In genomic region chr1:6440198-6441126, GRCh38 we compare ENCODE assay signal across 8 cellular contexts. TPM values are rescaled to one million over a fixed set of nuclear protein-coding genes. Genes with fewer than 3 reads are reported as not detected.
DNase-seq lines count a peak whose midpoint lies in the region; ATAC-seq and TF ChIP-seq lines count a peak whose summit lies in the region.

No MANE protein-coding gene starts in this region.

- H3K27ac ChIP-seq in C4-2B = no peak overlapping the region

- ATAC-seq in HG02759 (IDR thresholded peaks at IDR 0.05; ENCODE audit: unreplicated experiment) (peak; percentile 56), left lobe of liver (peak; percentile 73), HG02588 (IDR thresholded peaks at IDR 0.05; ENCODE audit: unreplicated experiment) (no peak), HG03342 (IDR thresholded peaks at IDR 0.05; ENCODE audit: unreplicated experiment) (no peak)

- H3K4me1 Mint-ChIP-seq in T-helper 2 cell treated with Interferon-gamma antibody and Interleukin-4, amounts not matched to agents 5 μg/mL and 100 μg/mL, for 36 hours (ENCODE audit: low read depth) = peaks cover 5% of the 10 kb centered on the region

- no peaks in the 10 kb centered on the region for H3K36me3 Mint-ChIP-seq in T-helper 2 cell treated with Interferon-gamma antibody and Interleukin-4, amounts not matched to agents 5 μg/mL and 100 μg/mL, for 36 hours (ENCODE audit: low read depth)

- DNase-seq in T-helper 2 cell treated with Interferon-gamma antibody and Interleukin-4, amounts not matched to agents 5 μg/mL and 100 μg/mL, for 36 hours (ENCODE audit: low spot score) = peak; percentile 69
- peak; percentile 31 for DNase-seq in amniotic epithelial cell (ENCODE audit: low read depth)
- DNase-seq in left lobe of liver (ENCODE audit: low spot score) = peak; percentile 76
- DNase-seq in stimulated activated CD8-positive, alpha-beta memory T cell treated with anti-CD3 and anti-CD28 coated beads, Interleukin-7, amount 100 ng/mL, for 48 hours (ENCODE audit: extremely low read depth in 1 of 2, low read depth in 1 of 2) = peak; percentile 53 to 73

- H3K27me3 Mint-ChIP-seq in T-helper 2 cell treated with Interferon-gamma antibody and Interleukin-4, amounts not matched to agents 5 μg/mL and 100 μg/mL, for 36 hours (ENCODE audit: low read depth) = peaks cover 39% of the 10 kb centered on the region

- no peaks in the 10 kb centered on the region for H3K9me3 Mint-ChIP-seq in T-helper 2 cell treated with Interferon-gamma antibody and Interleukin-4, amounts not matched to agents 5 μg/mL and 100 μg/mL, for 36 hours

- H3K4me3 Mint-ChIP-seq in T-helper 2 cell treated with Interferon-gamma antibody and Interleukin-4, amounts not matched to agents 5 μg/mL and 100 μg/mL, for 36 hours = peak overlapping the region; percentile 51

- no peak overlapping the region for H3K27ac Mint-ChIP-seq in T-helper 2 cell treated with Interferon-gamma antibody and Interleukin-4, amounts not matched to agents 5 μg/mL and 100 μg/mL, for 36 hours

- TF ChIP-seq CTCF in C4-2B (conservative IDR thresholded peaks at IDR 0.05) = peak; percentile 31

RNA-seq across cellular contexts. Expression of gene ESPN, which starts 15.9 kb away (rescaled TPM):
- total RNA-seq in left lobe of liver = 172 TPM

RNA-seq across cellular contexts. Expression of gene HES2, which starts 20.7 kb away (rescaled TPM):
- total RNA-seq in left lobe of liver = 0.13 TPM

RNA-seq across cellular contexts. Expression of gene TNFRSF25, which starts 25.5 kb away (rescaled TPM):
- total RNA-seq in left lobe of liver = 2.1 TPM

RNA-seq across cellular contexts. Expression of gene ACOT7, which starts 46.9 kb away (rescaled TPM):
- total RNA-seq in left lobe of liver = 13.2 TPM

RNA-seq across cellular contexts. Expression of gene PLEKHG5, which starts 51.0 kb away (rescaled TPM):
- 1.1 TPM for total RNA-seq in left lobe of liver

Comparison
In these comparisons a context has a peak if more than half of its experiments do, and no peak if none do; other contexts are left out.
1. ATAC-seq: peak in HG02759 (single experiment) and left lobe of liver (single experiment); none in HG02588 (single experiment) and HG03342 (single experiment).
2. Peak in every context shown above with its lines, with median percentiles within 50 percentile points of each other: DNase-seq.